Comparison of ENCODE assay signal across 25 cellular contexts in the genomic region with DNA sequence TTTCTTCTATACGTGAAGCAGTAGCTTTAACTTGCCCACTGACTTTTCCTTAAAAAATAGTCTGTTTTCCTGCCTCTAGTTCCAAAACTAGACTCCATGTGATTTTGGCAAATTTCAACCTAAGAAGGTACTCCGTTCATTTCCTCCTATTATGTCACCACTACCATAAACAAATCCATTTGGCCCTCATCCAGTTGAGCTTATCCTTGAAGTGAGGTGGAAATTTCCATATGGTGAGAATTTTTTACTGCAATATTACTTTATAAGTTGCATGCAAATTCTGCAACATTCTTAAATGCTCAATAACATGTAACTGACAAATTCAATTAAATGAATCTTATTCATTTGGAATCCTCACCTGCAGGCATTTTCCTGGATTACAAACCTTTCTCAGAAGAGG. TPM values are rescaled to one million over a fixed set of nuclear protein-coding genes. Genes with fewer than 3 reads are reported as not detected.
A peak's percentile ranks its signal among the peaks of the same experiment; 100 is the strongest.
DNase-seq lines count a peak whose midpoint lies in the region; ATAC-seq and TF ChIP-seq lines count a peak whose summit lies in the region.
"Had no signal": no experiment of that assay in that cellular context is flagged by ENCODE, and none has a peak within 500 bp of the region (broad histone marks: within the 10 kb centered on the region; RNA-seq: fewer than 3 reads in every experiment).

No MANE protein-coding gene starts in this region.

- H3K4me3 ChIP-seq in colonic mucosa (no peak overlapping the region), A673 (ENCODE audit: low read depth, low read length, poor library complexity, severe bottlenecking) (no peak overlapping the region)
- H3K4me3 ChIP-seq: ovary, smooth muscle cell, tibial nerve had no signal

- intact Hi-C loops in colonic mucosa (cut with DNase I) (loop anchor here (10.0 kb wide), 1 partner anchor 301 kb away; no protein-coding TSS in a partner anchor), A673 (cut with micrococcal nuclease; ENCODE audit: unreplicated experiment) (no loop called here)

- CTCF ChIA-PET in A673 (lab: Charles Lee) = no interaction called here

- no TSS peak for BruUV-seq in A673 (replicated peaks; lab: Mats Ljungman, UMichigan)

- H3K9me3 Mint-ChIP-seq in osteocyte (ENCODE audit: unreplicated experiment) (no peaks in the 10 kb centered on the region), immature natural killer cell (peaks cover 0 to 4% (median 0%) of the 10 kb centered on the region in 6 donors)
- H3K9me3 Mint-ChIP-seq: activated CD4-positive, alpha-beta T cell treated with anti-CD3 and anti-CD28 coated beads, Interleukin-2, amount 10 ng/mL, durations not matched to agents 24 days and 14 days; activated T-cell treated with anti-CD3 and anti-CD28 coated beads, Interleukin-2, amount 50 U/mL, for 4 hours; CD4-positive, alpha-beta T cell; natural killer cell had no signal

- no peak overlapping the region for H3K9ac ChIP-seq in colonic mucosa (ENCODE audit: low read depth in 2 of 2, low read length in 2 of 2)

- TF ChIP-seq CTCF in colonic mucosa (IDR thresholded peaks at IDR 0.05) (no peak), osteocyte (IDR thresholded peaks at IDR 0.05) (no peak), A673 (conservative IDR thresholded peaks at IDR 0.05; ENCODE audit: low read depth, low read length) (no peak)

- H3K4me3 Mint-ChIP-seq in osteocyte (ENCODE audit: unreplicated experiment) = no peak overlapping the region
- H3K4me3 Mint-ChIP-seq in immature natural killer cell = no peak overlapping the region
- H3K4me3 Mint-ChIP-seq: activated CD4-positive, alpha-beta T cell treated with anti-CD3 and anti-CD28 coated beads, Interleukin-2, amount 10 ng/mL, durations not matched to agents 24 days and 14 days; activated T-cell treated with anti-CD3 and anti-CD28 coated beads, Interleukin-2, amount 50 U/mL, for 4 hours; CD4-positive, alpha-beta T cell; natural killer cell had no signal

- no peaks in the 10 kb centered on the region for H3K9me3 ChIP-seq in colonic mucosa
- no peaks in the 10 kb centered on the region for H3K9me3 ChIP-seq in A673 (ENCODE audit: low read depth, low read length, poor library complexity, severe bottlenecking)
- H3K9me3 ChIP-seq: ovary, tibial nerve had no signal

- no peaks in the 10 kb centered on the region for H3K36me3 Mint-ChIP-seq in osteocyte (ENCODE audit: unreplicated experiment)
- H3K36me3 Mint-ChIP-seq in immature natural killer cell = no peaks in the 10 kb centered on the region
- H3K36me3 Mint-ChIP-seq: natural killer cell had no signal

- peak overlapping the region; percentile 10 for H3K27ac ChIP-seq in colonic mucosa
- H3K27ac ChIP-seq in A673 (ENCODE audit: low read depth, low read length, poor library complexity, severe bottlenecking) = no peak overlapping the region
- H3K27ac ChIP-seq: 22Rv1, ovary, tibial nerve had no signal

- H3K4me1 Mint-ChIP-seq in osteocyte (ENCODE audit: unreplicated experiment) (peaks cover 37% of the 10 kb centered on the region), immature natural killer cell (peaks cover 0 to 6% of the 10 kb centered on the region in 2 donors)
- H3K4me1 Mint-ChIP-seq: activated CD4-positive, alpha-beta T cell treated with anti-CD3 and anti-CD28 coated beads, Interleukin-2, amount 10 ng/mL, durations not matched to agents 24 days and 14 days had no signal

- ATAC-seq in GM21786 (IDR thresholded peaks at IDR 0.05; ENCODE audit: unreplicated experiment) = no peak
- ATAC-seq: activated T-cell treated with anti-CD3 and anti-CD28 coated beads, Interleukin-2, amount 50 U/mL, for 4 hours; natural killer cell had no signal

- H3K4me1 ChIP-seq in colonic mucosa = peaks cover 6% of the 10 kb centered on the region
- no peaks in the 10 kb centered on the region for H3K4me1 ChIP-seq in A673 (ENCODE audit: insufficient read depth, low read length, poor library complexity, severe bottlenecking)

- POLR2A ChIA-PET in A673 (lab: Charles Lee; ENCODE audit: low non-redundant PET) = no interaction called here

- H3K27ac Mint-ChIP-seq in osteocyte (ENCODE audit: unreplicated experiment) (peak overlapping the region; percentile 35), immature natural killer cell (no peak overlapping the region)
- H3K27ac Mint-ChIP-seq: activated CD4-positive, alpha-beta T cell treated with anti-CD3 and anti-CD28 coated beads, Interleukin-2, amount 10 ng/mL, durations not matched to agents 24 days and 14 days; CD4-positive, alpha-beta T cell; natural killer cell had no signal

- DNase-seq in DMS 273 (lab: John Stamatoyannopoulos, UW; ENCODE audit: unreplicated experiment) = peak; percentile 62
- DNase-seq in DMS 273 treated with DMSO at 0.1 percent for 48 hours (lab: John Stamatoyannopoulos, UW) = no peak
- DNase-seq in NCI-H1048 (lab: John Stamatoyannopoulos, UW) = peak; percentile 85
- DNase-seq in colonic mucosa = no peak
- no peak for DNase-seq in osteocyte (ENCODE audit: extremely low spot score, unreplicated experiment)
- DNase-seq in immature natural killer cell = no peak
- no peak for DNase-seq in A673 (ENCODE audit: low spot score)
- DNase-seq: activated CD4-positive, alpha-beta T cell treated with anti-CD3 and anti-CD28 coated beads, Interleukin-2, amount 10 ng/mL, durations not matched to agents 24 days and 14 days; activated gamma-delta T cell treated with Interleukin-2 at 50 U/mL for 16 hours; activated T-cell treated with anti-CD3 and anti-CD28 coated beads, Interleukin-2, amount 50 U/mL, for 4 hours; CD4-positive, alpha-beta T cell; central memory CD4-positive, alpha-beta T cell; glutamatergic neuron; kidney; natural killer cell; NCI-H1105 treated with DMSO at 0.1 percent for 48 hours; NCI-H2081; ovary; retina; SHP77; stimulated activated CD4-positive, alpha-beta T cell treated with anti-CD3 and anti-CD28 coated beads, Interleukin-2, amount 100 ng/mL, for 24 hours had no signal

- no peaks in the 10 kb centered on the region for H3K36me3 ChIP-seq in colonic mucosa
- no peaks in the 10 kb centered on the region for H3K36me3 ChIP-seq in A673 (ENCODE audit: insufficient read depth, low read length, poor library complexity, severe bottlenecking)
- H3K36me3 ChIP-seq: ovary, tibial nerve had no signal

- H3K27me3 ChIP-seq in colonic mucosa = no peaks in the 10 kb centered on the region
- no peaks in the 10 kb centered on the region for H3K27me3 ChIP-seq in A673 (replicated peaks; ENCODE audit: insufficient read depth, low read depth, low read length, poor library complexity)
- H3K27me3 ChIP-seq: ovary, tibial nerve had no signal

- H3K27me3 Mint-ChIP-seq in osteocyte (ENCODE audit: unreplicated experiment) (no peaks in the 10 kb centered on the region), immature natural killer cell (ENCODE audit: low read depth in 3 of 3) (peaks cover 5 to 15% (median 10%) of the 10 kb centered on the region in 3 donors)

RNA-seq across cellular contexts. Expression of gene LHFPL2, which starts 5.4 kb away (rescaled TPM):
- total RNA-seq in colonic mucosa = 10 to 100 TPM; 35.5 to 39.2 TPM
- total RNA-seq in osteocyte = 110 and 113 TPM in 2 replicates
- polyA plus RNA-seq in immature natural killer cell = under 1 TPM in 2 of 3 donors, not detected in 1; 0.09 to 0.49 TPM
- 6.2 and 7.3 TPM in 2 replicates for total RNA-seq in A673 (2021)

Comparison
In these comparisons a context has a peak if more than half of its experiments do, and no peak if none do; other contexts are left out.
1. DNase-seq: peak in DMS 273 (single experiment) and NCI-H1048 (single experiment); none in DMS 273 treated with DMSO at 0.1 percent for 48 hours (single experiment), colonic mucosa (single experiment), osteocyte (single experiment), immature natural killer cell (0 of 3) and A673 (single experiment).